2 cellular contexts compared by ENCODE assay signal in the genomic region with DNA sequence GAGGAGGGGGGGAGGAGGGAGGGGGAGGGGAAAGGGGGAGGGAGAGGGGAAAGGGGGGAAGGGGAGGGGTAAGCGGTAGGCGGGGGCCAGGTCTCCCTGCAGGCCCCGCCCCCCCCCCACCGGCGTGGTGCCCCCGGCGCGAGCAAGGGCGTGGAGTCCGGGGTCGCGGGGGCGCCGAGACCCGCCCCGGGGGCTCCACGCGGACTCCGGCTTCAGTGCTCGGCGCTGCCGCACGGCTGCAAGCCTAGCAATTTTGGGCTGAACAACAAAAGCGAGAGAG.
TF ChIP-seq lines count a peak whose summit lies in the region.

No MANE protein-coding gene starts in this region.

TF ChIP-seq in H1, 55 proteins besides CTCF, POLR2A, EP300 and RAD21:
- TF ChIP-seq ASH2L (IDR thresholded peaks at IDR 0.05; ENCODE audit: low read length) = peak; percentile 33
- TF ChIP-seq KDM1A (IDR thresholded peaks at IDR 0.05; ENCODE audit: borderline replicate concordance, low read length) = peak; percentile 48; the same call in 1 of the 2 replicates
- TF ChIP-seq, protein P1, sequence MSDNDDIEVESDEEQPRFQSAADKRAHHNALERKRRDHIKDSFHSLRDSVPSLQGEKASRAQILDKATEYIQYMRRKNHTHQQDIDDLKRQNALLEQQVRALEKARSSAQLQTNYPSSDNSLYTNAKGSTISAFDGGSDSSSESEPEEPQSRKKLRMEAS (IDR thresholded peaks at IDR 0.05) = no peak

TF ChIP-seq in neural cell, 6 proteins besides CTCF, POLR2A, EP300 and RAD21:
- TF ChIP-seq MXI1 (conservative IDR thresholded peaks at IDR 0.05; ENCODE audit: poor library complexity, severe bottlenecking) (no peak), POLR2AphosphoS5 (IDR thresholded peaks at IDR 0.05) (no peak), SMC3 (conservative IDR thresholded peaks at IDR 0.05; ENCODE audit: poor library complexity) (no peak), EZH2 (IDR thresholded peaks at IDR 0.05; ENCODE audit: borderline replicate concordance, insufficient read depth, low read length, poor library complexity, severe bottlenecking) (no peak), TAF1 (IDR thresholded peaks at IDR 0.05; ENCODE audit: low read depth) (no peak)
- TF ChIP-seq, protein P2, sequence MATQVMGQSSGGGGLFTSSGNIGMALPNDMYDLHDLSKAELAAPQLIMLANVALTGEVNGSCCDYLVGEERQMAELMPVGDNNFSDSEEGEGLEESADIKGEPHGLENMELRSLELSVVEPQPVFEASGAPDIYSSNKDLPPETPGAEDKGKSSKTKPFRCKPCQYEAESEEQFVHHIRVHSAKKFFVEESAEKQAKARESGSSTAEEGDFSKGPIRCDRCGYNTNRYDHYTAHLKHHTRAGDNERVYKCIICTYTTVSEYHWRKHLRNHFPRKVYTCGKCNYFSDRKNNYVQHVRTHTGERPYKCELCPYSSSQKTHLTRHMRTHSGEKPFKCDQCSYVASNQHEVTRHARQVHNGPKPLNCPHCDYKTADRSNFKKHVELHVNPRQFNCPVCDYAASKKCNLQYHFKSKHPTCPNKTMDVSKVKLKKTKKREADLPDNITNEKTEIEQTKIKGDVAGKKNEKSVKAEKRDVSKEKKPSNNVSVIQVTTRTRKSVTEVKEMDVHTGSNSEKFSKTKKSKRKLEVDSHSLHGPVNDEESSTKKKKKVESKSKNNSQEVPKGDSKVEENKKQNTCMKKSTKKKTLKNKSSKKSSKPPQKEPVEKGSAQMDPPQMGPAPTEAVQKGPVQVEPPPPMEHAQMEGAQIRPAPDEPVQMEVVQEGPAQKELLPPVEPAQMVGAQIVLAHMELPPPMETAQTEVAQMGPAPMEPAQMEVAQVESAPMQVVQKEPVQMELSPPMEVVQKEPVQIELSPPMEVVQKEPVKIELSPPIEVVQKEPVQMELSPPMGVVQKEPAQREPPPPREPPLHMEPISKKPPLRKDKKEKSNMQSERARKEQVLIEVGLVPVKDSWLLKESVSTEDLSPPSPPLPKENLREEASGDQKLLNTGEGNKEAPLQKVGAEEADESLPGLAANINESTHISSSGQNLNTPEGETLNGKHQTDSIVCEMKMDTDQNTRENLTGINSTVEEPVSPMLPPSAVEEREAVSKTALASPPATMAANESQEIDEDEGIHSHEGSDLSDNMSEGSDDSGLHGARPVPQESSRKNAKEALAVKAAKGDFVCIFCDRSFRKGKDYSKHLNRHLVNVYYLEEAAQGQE (IDR thresholded peaks at IDR 0.05; ENCODE audit: borderline replicate concordance) = no peak
